In genomic region chr16:11205754-11206459, GRCh38 we compare ENCODE assay signal across 10 cellular contexts. TPM values are rescaled to one million over a fixed set of nuclear protein-coding genes. Genes with fewer than 3 reads are reported as not detected.
A peak's percentile ranks its signal among the peaks of the same experiment; 100 is the strongest.
DNase-seq lines count a peak whose midpoint lies in the region; ATAC-seq lines count a peak whose summit lies in the region.
"Had no signal": no experiment of that assay in that cellular context is flagged by ENCODE, and none has a peak within 500 bp of the region (broad histone marks: within the 10 kb centered on the region; RNA-seq: fewer than 3 reads in every experiment).

No MANE protein-coding gene starts in this region.

- intact Hi-C loops in left cardiac atrium (cut with DNase I) = loop anchor here in 1 of 2 donors (10.0 kb wide), 1 partner anchor 61 kb away; no protein-coding TSS in a partner anchor

- no peaks in the 10 kb centered on the region for H3K27me3 ChIP-seq in SJCRH30

- DNase-seq in AG08395 (ENCODE audit: low spot score) = peak; percentile 28
- peak; percentile 51 to 66 for DNase-seq in SJCRH30
- DNase-seq in left cardiac atrium = peak; percentile 44
- no peak for DNase-seq in NCI-H748 (lab: John Stamatoyannopoulos, UW; ENCODE audit: unreplicated experiment)
- DNase-seq in SHP77 (lab: John Stamatoyannopoulos, UW) = no peak
- no peak for DNase-seq in GM19240 (ENCODE audit: insufficient read length, low spot score)
- DNase-seq: activated CD8-positive, alpha-beta memory T cell treated with anti-CD3 and anti-CD28 coated beads, Interleukin-2, amount 50 U/mL, for 48 hours; NCI-H510A had no signal

- ATAC-seq in GM18858 (IDR thresholded peaks at IDR 0.05; ENCODE audit: unreplicated experiment) (peak; percentile 35), left cardiac atrium (peak; percentile 19 to 42), HG03378 (IDR thresholded peaks at IDR 0.05; ENCODE audit: unreplicated experiment) (no peak)

- no peaks in the 10 kb centered on the region for H3K36me3 ChIP-seq in SJCRH30

- no peak overlapping the region for H3K4me3 ChIP-seq in SJCRH30

- H3K27ac ChIP-seq in SJCRH30 = no peak overlapping the region

- no peaks in the 10 kb centered on the region for H3K9me3 ChIP-seq in SJCRH30 (replicated peaks)

- peaks cover 39% of the 10 kb centered on the region for H3K4me1 ChIP-seq in SJCRH30

RNA-seq across cellular contexts. Expression of gene SOCS1, which starts 50.1 kb away (rescaled TPM):
- 1.4 and 1.8 TPM in 2 replicates for total RNA-seq in SJCRH30 (2014; rRNA removed; shearing (Covaris generic))
- 1 to 10 TPM; 5.8 to 8.8 TPM for total RNA-seq in left cardiac atrium

Comparison
In these comparisons a context has a peak if more than half of its experiments do, and no peak if none do; other contexts are left out.
1. DNase-seq: peak in AG08395 (single experiment), SJCRH30 (2 of 2) and left cardiac atrium (single experiment); none in NCI-H748 (single experiment), SHP77 (0 of 2) and GM19240 (single experiment).